In genomic region chr3:116614795-116615362, GRCh38 we compare ENCODE assay signal across 9 cellular contexts.
A peak's percentile ranks its signal among the peaks of the same experiment; 100 is the strongest.
DNase-seq lines count a peak whose midpoint lies in the region; TF ChIP-seq lines count a peak whose summit lies in the region.
"Had no signal": no experiment of that assay in that cellular context is flagged by ENCODE, and none has a peak within 500 bp of the region (broad histone marks: within the 10 kb centered on the region; RNA-seq: fewer than 3 reads in every experiment).

No MANE protein-coding gene starts in this region.

- DNase-seq in AG04450 (ENCODE audit: low read depth, low spot score) (no peak), GM13976 (ENCODE audit: low spot score) (peak; percentile 6), NCI-H146 (lab: John Stamatoyannopoulos, UW) (peak; percentile 11), epidermal melanocyte (ENCODE audit: insufficient read length, low spot score) (peak; percentile 18), NK-92 (lab: John Stamatoyannopoulos, UW; ENCODE audit: unreplicated experiment) (no peak), posterior cingulate gyrus (no peak), erythroblast (lab: John Stamatoyannopoulos, UW) (no peak)
- no peak for DNase-seq in activated T-helper 2 cell treated with anti-CD3 and anti-CD28 coated beads, Interferon-gamma antibody, Interleukin-2, Interleukin-4, amounts not matched to agents 10 μg/mL and 5 μg/mL and 100 μg/mL, durations not matched to agents 14 hours and 24 hours and 36 hours (ENCODE audit: low spot score)
- DNase-seq: GF-D8 had no signal

- no peak overlapping the region for H3K27ac ChIP-seq in AG04450 (ENCODE audit: low read depth, low read length)

- no peak overlapping the region for H3K27ac Mint-ChIP-seq in activated T-helper 2 cell treated with anti-CD3 and anti-CD28 coated beads, Interferon-gamma antibody, Interleukin-2, Interleukin-4, amounts not matched to agents 10 μg/mL and 5 μg/mL and 100 μg/mL, durations not matched to agents 14 hours and 24 hours and 36 hours

- in situ Hi-C loops in GM13976 (cut with MboI; ENCODE audit: low sequenced_read_pairs, unreplicated experiment), result no loop called here

- H3K36me3 Mint-ChIP-seq in activated T-helper 2 cell treated with anti-CD3 and anti-CD28 coated beads, Interferon-gamma antibody, Interleukin-2, Interleukin-4, amounts not matched to agents 10 μg/mL and 5 μg/mL and 100 μg/mL, durations not matched to agents 14 hours and 24 hours and 36 hours (ENCODE audit: low read depth), result no peaks in the 10 kb centered on the region

- H3K9me3 ChIP-seq in AG04450 (ENCODE audit: control insufficient read depth, insufficient read depth, low read length), result no peaks in the 10 kb centered on the region

- no peak overlapping the region for H3K4me3 ChIP-seq in AG04450 (ENCODE audit: low read depth, low read length)

- H3K27me3 Mint-ChIP-seq in activated T-helper 2 cell treated with anti-CD3 and anti-CD28 coated beads, Interferon-gamma antibody, Interleukin-2, Interleukin-4, amounts not matched to agents 10 μg/mL and 5 μg/mL and 100 μg/mL, durations not matched to agents 14 hours and 24 hours and 36 hours (ENCODE audit: low read depth), result no peaks in the 10 kb centered on the region

- POLR2A ChIA-PET in AG04450 (lab: Yijun Ruan, JAX), result no interaction called here

- CTCF ChIA-PET in AG04450 (lab: Charles Lee), result interaction anchor here (1.3 to 2.1 kb wide), 6 partner anchors 8 to 135 kb away, joined by 3 to 6 read pairs (median 5); no protein-coding TSS in a partner anchor

- no peak for TF ChIP-seq POLR2A in erythroblast (IDR thresholded peaks at IDR 0.05; ENCODE audit: low read length)

- no peaks in the 10 kb centered on the region for H3K4me1 Mint-ChIP-seq in activated T-helper 2 cell treated with anti-CD3 and anti-CD28 coated beads, Interferon-gamma antibody, Interleukin-2, Interleukin-4, amounts not matched to agents 10 μg/mL and 5 μg/mL and 100 μg/mL, durations not matched to agents 14 hours and 24 hours and 36 hours (ENCODE audit: low read depth)

- H3K9me3 Mint-ChIP-seq in activated T-helper 2 cell treated with anti-CD3 and anti-CD28 coated beads, Interferon-gamma antibody, Interleukin-2, Interleukin-4, amounts not matched to agents 10 μg/mL and 5 μg/mL and 100 μg/mL, durations not matched to agents 14 hours and 24 hours and 36 hours, result peaks cover 4% of the 10 kb centered on the region

- TF ChIP-seq CTCF in AG04450 (IDR thresholded peaks at IDR 0.05; ENCODE audit: low read depth, low read length), result peak; percentile 26; the same call in 1 of the 2 replicates
- TF ChIP-seq CTCF in GM13976 (IDR thresholded peaks at IDR 0.05; ENCODE audit: borderline replicate concordance, control extremely low read depth, extremely low read depth, insufficient read depth, missing control alignments), result no peak

- H3K27me3 ChIP-seq in AG04450 (ENCODE audit: control insufficient read depth, insufficient read depth, low read length), result no peaks in the 10 kb centered on the region

- intact Hi-C loops in activated T-helper 2 cell treated with anti-CD3 and anti-CD28 coated beads, Interferon-gamma antibody, Interleukin-2, Interleukin-4, amounts not matched to agents 10 μg/mL and 5 μg/mL and 100 μg/mL, durations not matched to agents 14 hours and 24 hours and 36 hours (cut with micrococcal nuclease), result no loop called here
- intact Hi-C loops in posterior cingulate gyrus (cut with DNase I), result loop anchor here (5.0 kb wide), 1 partner anchor 142 kb away; no protein-coding TSS in a partner anchor

- no peak overlapping the region for H3K4me3 Mint-ChIP-seq in activated T-helper 2 cell treated with anti-CD3 and anti-CD28 coated beads, Interferon-gamma antibody, Interleukin-2, Interleukin-4, amounts not matched to agents 10 μg/mL and 5 μg/mL and 100 μg/mL, durations not matched to agents 14 hours and 24 hours and 36 hours (ENCODE audit: low read depth)

Comparison
In these comparisons a context has a peak if more than half of its experiments do, and no peak if none do; other contexts are left out.
1. DNase-seq: peak in GM13976 (single experiment), NCI-H146 (single experiment) and epidermal melanocyte (single experiment); none in AG04450 (single experiment), activated T-helper 2 cell treated with anti-CD3 and anti-CD28 coated beads, Interferon-gamma antibody, Interleukin-2, Interleukin-4, amounts not matched to agents 10 μg/mL and 5 μg/mL and 100 μg/mL, durations not matched to agents 14 hours and 24 hours and 36 hours (single experiment), NK-92 (single experiment), posterior cingulate gyrus (0 of 10) and erythroblast (0 of 2).